Comparison of ENCODE assay signal across 1 cellular context in the genomic region with DNA sequence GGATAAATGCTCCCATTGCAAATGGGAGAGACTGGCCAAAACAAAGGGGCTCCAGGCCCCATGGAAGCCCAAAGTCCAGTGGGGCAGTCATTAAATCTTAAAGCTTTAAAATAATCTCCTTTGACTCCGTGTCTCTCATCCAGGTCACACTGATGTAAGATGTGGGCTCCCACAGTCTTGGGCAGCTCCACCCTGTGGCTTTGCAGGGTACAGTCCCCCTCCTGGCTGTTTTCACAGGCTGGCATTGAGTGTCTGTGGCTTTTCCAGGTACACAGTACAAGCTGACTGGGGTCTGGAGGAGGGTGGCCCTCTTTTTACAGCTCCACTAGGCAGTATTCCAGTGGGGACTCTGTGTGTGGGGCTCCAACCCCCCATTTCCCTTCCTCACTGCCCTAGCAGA.
TF ChIP-seq lines count a peak whose summit lies in the region.

No MANE protein-coding gene starts in this region.

TF ChIP-seq in K562, 482 proteins besides CTCF, POLR2A, EP300 and RAD21 (continued from another document):
- TF ChIP-seq, protein P1, sequence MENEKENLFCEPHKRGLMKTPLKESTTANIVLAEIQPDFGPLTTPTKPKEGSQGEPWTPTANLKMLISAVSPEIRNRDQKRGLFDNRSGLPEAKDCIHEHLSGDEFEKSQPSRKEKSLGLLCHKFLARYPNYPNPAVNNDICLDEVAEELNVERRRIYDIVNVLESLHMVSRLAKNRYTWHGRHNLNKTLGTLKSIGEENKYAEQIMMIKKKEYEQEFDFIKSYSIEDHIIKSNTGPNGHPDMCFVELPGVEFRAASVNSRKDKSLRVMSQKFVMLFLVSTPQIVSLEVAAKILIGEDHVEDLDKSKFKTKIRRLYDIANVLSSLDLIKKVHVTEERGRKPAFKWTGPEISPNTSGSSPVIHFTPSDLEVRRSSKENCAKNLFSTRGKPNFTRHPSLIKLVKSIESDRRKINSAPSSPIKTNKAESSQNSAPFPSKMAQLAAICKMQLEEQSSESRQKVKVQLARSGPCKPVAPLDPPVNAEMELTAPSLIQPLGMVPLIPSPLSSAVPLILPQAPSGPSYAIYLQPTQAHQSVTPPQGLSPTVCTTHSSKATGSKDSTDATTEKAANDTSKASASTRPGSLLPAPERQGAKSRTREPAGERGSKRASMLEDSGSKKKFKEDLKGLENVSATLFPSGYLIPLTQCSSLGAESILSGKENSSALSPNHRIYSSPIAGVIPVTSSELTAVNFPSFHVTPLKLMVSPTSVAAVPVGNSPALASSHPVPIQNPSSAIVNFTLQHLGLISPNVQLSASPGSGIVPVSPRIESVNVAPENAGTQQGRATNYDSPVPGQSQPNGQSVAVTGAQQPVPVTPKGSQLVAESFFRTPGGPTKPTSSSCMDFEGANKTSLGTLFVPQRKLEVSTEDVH (IDR thresholded peaks at IDR 0.05; ENCODE audit: low read depth, partially characterized antibody), result no peak
- TF ChIP-seq, protein P2, sequence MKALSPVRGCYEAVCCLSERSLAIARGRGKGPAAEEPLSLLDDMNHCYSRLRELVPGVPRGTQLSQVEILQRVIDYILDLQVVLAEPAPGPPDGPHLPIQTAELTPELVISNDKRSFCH (CRISPR knock-in tag; IDR thresholded peaks at IDR 0.05), result no peak
- TF ChIP-seq, protein P2 (tag; IDR thresholded peaks at IDR 0.05), result no peak
- TF ChIP-seq MAFG (tag; conservative IDR thresholded peaks at IDR 0.05) (no peak), HNRNPLL (IDR thresholded peaks at IDR 0.05; ENCODE audit: low read depth, low read length, poor library complexity, severe bottlenecking) (no peak), EP400 (IDR thresholded peaks at IDR 0.05) (no peak), PML (IDR thresholded peaks at IDR 0.05; ENCODE audit: low read length) (no peak)
- TF ChIP-seq, protein P3, sequence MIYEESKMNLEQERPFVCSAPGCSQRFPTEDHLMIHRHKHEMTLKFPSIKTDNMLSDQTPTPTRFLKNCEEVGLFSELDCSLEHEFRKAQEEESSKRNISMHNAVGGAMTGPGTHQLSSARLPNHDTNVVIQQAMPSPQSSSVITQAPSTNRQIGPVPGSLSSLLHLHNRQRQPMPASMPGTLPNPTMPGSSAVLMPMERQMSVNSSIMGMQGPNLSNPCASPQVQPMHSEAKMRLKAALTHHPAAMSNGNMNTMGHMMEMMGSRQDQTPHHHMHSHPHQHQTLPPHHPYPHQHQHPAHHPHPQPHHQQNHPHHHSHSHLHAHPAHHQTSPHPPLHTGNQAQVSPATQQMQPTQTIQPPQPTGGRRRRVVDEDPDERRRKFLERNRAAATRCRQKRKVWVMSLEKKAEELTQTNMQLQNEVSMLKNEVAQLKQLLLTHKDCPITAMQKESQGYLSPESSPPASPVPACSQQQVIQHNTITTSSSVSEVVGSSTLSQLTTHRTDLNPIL (CRISPR knock-in tag; IDR thresholded peaks at IDR 0.05), result no peak
